ENCODE assay signal across 16 cellular contexts in the genomic region with DNA sequence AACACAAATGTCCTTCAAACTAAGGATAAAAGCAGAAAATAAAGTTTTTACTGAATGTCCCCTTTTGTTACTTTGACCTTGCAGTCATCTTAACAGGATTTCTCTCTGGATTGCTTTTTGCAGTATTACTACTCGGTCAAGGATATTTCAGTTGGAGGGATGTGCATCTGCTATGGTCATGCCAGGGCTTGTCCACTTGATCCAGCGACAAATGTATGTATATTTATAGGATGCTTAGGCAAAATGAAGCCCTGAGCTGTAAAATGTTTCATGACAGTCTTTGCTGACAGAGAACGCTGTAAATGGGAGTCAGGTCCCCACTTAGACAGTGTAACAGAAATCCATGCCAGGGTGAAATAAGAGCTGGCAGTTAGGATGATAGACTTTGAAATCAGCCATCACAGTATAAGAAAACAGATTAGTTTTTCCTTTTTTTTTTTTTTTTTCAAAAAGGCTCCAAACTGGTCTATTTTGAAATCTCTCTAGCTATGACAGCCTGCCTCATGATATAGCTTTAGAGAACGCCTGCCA.
"Had no signal": no experiment of that assay in that cellular context is flagged by ENCODE, and none has a peak within 500 bp of the region (broad histone marks: within the 10 kb centered on the region; RNA-seq: fewer than 3 reads in every experiment).

No MANE protein-coding gene starts in this region.

- H3K27me3 ChIP-seq: ascending aorta, cardiac muscle cell, gastrocnemius medialis, heart right ventricle, right lobe of liver, upper lobe of left lung had no signal

- H3K27ac ChIP-seq: ascending aorta, cardiac muscle cell, psoas muscle, right lobe of liver, upper lobe of left lung had no signal

- H3K9me3 ChIP-seq: ascending aorta, gastrocnemius medialis, heart right ventricle, mucosa of descending colon, psoas muscle, right lobe of liver, upper lobe of left lung had no signal

- DNase-seq: activated naive CD4-positive, alpha-beta T cell; activated naive CD8-positive, alpha-beta T cell treated with anti-CD3 and anti-CD28 coated beads, Interleukin-2, amount 50 U/mL, for 24 hours; gastrocnemius medialis; heart right ventricle; mucosa of descending colon; naive thymus-derived CD8-positive, alpha-beta T cell; psoas muscle; right lobe of liver; upper lobe of left lung had no signal

- H3K27ac Mint-ChIP-seq: activated naive CD8-positive, alpha-beta T cell treated with anti-CD3 and anti-CD28 coated beads, Interleukin-2, amount 50 U/mL, for 24 hours; memory B cell; naive thymus-derived CD8-positive, alpha-beta T cell; stimulated activated naive CD8-positive, alpha-beta T cell treated with anti-CD3 and anti-CD28 coated beads, Interleukin-15, Interleukin-2, amounts not matched to agents 100 ng/mL and 50 ng/mL, for 24 hours had no signal

- H3K36me3 Mint-ChIP-seq: memory B cell; naive thymus-derived CD8-positive, alpha-beta T cell had no signal

- ATAC-seq: activated CD4-positive, CD25-positive, alpha-beta regulatory T cell treated with anti-CD3 and anti-CD28 coated beads, Interleukin-2, amount 50 U/mL, for 24 hours; activated naive CD8-positive, alpha-beta T cell treated with anti-CD3 and anti-CD28 coated beads, Interleukin-2, amount 50 U/mL, for 24 hours; gastrocnemius medialis; left lobe of liver; mucosa of descending colon; naive thymus-derived CD8-positive, alpha-beta T cell; psoas muscle; right lobe of liver had no signal

- H3K36me3 ChIP-seq: ascending aorta, right lobe of liver, upper lobe of left lung had no signal

- H3K27me3 Mint-ChIP-seq: activated naive CD8-positive, alpha-beta T cell treated with anti-CD3 and anti-CD28 coated beads, Interleukin-2, amount 50 U/mL, for 24 hours; memory B cell had no signal

- H3K4me3 ChIP-seq: ascending aorta, cardiac muscle cell, gastrocnemius medialis, heart right ventricle, mucosa of descending colon, psoas muscle, right lobe of liver, upper lobe of left lung had no signal

- H3K9me3 Mint-ChIP-seq: activated naive CD8-positive, alpha-beta T cell treated with anti-CD3 and anti-CD28 coated beads, Interleukin-2, amount 50 U/mL, for 24 hours; memory B cell; naive thymus-derived CD8-positive, alpha-beta T cell; stimulated activated naive CD8-positive, alpha-beta T cell treated with anti-CD3 and anti-CD28 coated beads, Interleukin-15, Interleukin-2, amounts not matched to agents 100 ng/mL and 50 ng/mL, for 24 hours had no signal

- FAIRE-seq: islet of Langerhans had no signal

- H3K4me1 Mint-ChIP-seq: activated naive CD8-positive, alpha-beta T cell treated with anti-CD3 and anti-CD28 coated beads, Interleukin-2, amount 50 U/mL, for 24 hours; memory B cell; naive thymus-derived CD8-positive, alpha-beta T cell had no signal

- H3K4me1 ChIP-seq: ascending aorta, psoas muscle, right lobe of liver, upper lobe of left lung had no signal

- H3K4me3 Mint-ChIP-seq: activated naive CD8-positive, alpha-beta T cell treated with anti-CD3 and anti-CD28 coated beads, Interleukin-2, amount 50 U/mL, for 24 hours; memory B cell; naive thymus-derived CD8-positive, alpha-beta T cell; stimulated activated naive CD8-positive, alpha-beta T cell treated with anti-CD3 and anti-CD28 coated beads, Interleukin-15, Interleukin-2, amounts not matched to agents 100 ng/mL and 50 ng/mL, for 24 hours had no signal
